ENCODE assay signal across 1 cellular context in the genomic region with DNA sequence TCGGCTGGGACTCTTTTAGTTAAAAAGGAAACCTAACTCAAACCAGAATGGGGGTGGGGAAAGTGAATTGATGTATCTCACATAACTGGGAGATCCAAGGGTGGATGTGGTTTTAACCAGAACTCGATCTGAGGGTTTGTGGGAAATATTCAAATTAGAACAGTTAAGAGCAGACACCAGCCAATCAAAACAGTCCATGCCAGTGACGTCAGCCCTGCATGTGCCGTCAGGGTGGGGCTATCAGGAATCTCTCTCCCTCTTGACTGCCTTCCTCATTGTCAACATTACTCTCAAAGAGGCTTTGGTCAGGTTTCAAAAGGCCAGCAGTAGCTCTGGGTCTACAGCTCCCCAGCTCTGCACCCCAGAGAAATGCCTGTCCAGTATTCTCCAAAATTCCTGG.
TF ChIP-seq lines count a peak whose summit lies in the region.

No MANE protein-coding gene starts in this region.

TF ChIP-seq in SK-N-SH, 30 proteins besides CTCF, POLR2A, EP300 and RAD21 (continued from another document):
- TF ChIP-seq, protein P1, sequence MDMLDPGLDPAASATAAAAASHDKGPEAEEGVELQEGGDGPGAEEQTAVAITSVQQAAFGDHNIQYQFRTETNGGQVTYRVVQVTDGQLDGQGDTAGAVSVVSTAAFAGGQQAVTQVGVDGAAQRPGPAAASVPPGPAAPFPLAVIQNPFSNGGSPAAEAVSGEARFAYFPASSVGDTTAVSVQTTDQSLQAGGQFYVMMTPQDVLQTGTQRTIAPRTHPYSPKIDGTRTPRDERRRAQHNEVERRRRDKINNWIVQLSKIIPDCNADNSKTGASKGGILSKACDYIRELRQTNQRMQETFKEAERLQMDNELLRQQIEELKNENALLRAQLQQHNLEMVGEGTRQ (IDR thresholded peaks at IDR 0.05; ENCODE audit: borderline replicate concordance, low read depth, low read length), result no peak
- TF ChIP-seq FOXJ3 (CRISPR knock-in tag; IDR thresholded peaks at IDR 0.05), result no peak
- no peak for TF ChIP-seq RCOR1 (IDR thresholded peaks at IDR 0.05; ENCODE audit: low read length)
- no peak for TF ChIP-seq ELF1 (IDR thresholded peaks at IDR 0.05)
- TF ChIP-seq MEF2A (IDR thresholded peaks at IDR 0.05; ENCODE audit: borderline replicate concordance, low read depth), result no peak
- TF ChIP-seq RFX5 (IDR thresholded peaks at IDR 0.05; ENCODE audit: low read length), result no peak
- TF ChIP-seq TCF12 (IDR thresholded peaks at IDR 0.05), result no peak
- no peak for TF ChIP-seq NRF1 (IDR thresholded peaks at IDR 0.05; ENCODE audit: low read depth, low read length)
TF ChIP-seq in SK-N-SH: peak in this region for 0.
